15 cellular contexts compared by ENCODE assay signal in genomic region chr12:30357712-30358111, GRCh38.
DNase-seq lines count a peak whose midpoint lies in the region; ATAC-seq and TF ChIP-seq lines count a peak whose summit lies in the region.
"Had no signal": no experiment of that assay in that cellular context is flagged by ENCODE, and none has a peak within 500 bp of the region (broad histone marks: within the 10 kb centered on the region; RNA-seq: fewer than 3 reads in every experiment).

No MANE protein-coding gene starts in this region.

- no peaks in the 10 kb centered on the region for H3K27me3 ChIP-seq in heart right ventricle
- H3K27me3 ChIP-seq in neural progenitor cell: no peaks in the 10 kb centered on the region

- H3K27ac Mint-ChIP-seq in neural progenitor cell: no peak overlapping the region
- H3K27ac Mint-ChIP-seq: CD4-positive, CD25-positive, alpha-beta regulatory T cell had no signal

- H3K36me3 ChIP-seq in heart right ventricle (no peaks in the 10 kb centered on the region), neural progenitor cell (no peaks in the 10 kb centered on the region)

- TF ChIP-seq CTCF in heart right ventricle (IDR thresholded peaks at IDR 0.05) (no peak), neural progenitor cell (IDR thresholded peaks at IDR 0.05) (no peak)

- peaks cover 2% of the 10 kb centered on the region for H3K27me3 Mint-ChIP-seq in neural progenitor cell (ENCODE audit: insufficient read depth, low read depth)
- H3K27me3 Mint-ChIP-seq: CD4-positive, CD25-positive, alpha-beta regulatory T cell had no signal

- H3K9ac ChIP-seq in neural progenitor cell: no peak overlapping the region

- CTCF ChIA-PET in HEK293T (lab: Yijun Ruan, JAX): no interaction called here

- H3K4me2 ChIP-seq in neural progenitor cell: no peak overlapping the region
- H3K4me2 ChIP-seq: PC-9 had no signal

- POLR2A ChIA-PET in HEK293T (lab: Yijun Ruan, JAX): no interaction called here

- no peak overlapping the region for H3K4me3 ChIP-seq in heart right ventricle
- H3K4me3 ChIP-seq in neural progenitor cell: no peak overlapping the region
- H3K4me3 ChIP-seq: PC-9 had no signal

- no peaks in the 10 kb centered on the region for H3F3A ChIP-seq in neural progenitor cell (ENCODE audit: low read depth)

- H3K36me3 Mint-ChIP-seq in neural progenitor cell: no peaks in the 10 kb centered on the region
- H3K36me3 Mint-ChIP-seq: CD4-positive, CD25-positive, alpha-beta regulatory T cell had no signal

- WGBS in heart right ventricle, 2 donors: 49 to 56% methylated on average over 4 of the region's 4 CpGs

- peaks cover 4% of the 10 kb centered on the region for H3K4me1 Mint-ChIP-seq in neural progenitor cell
- H3K4me1 Mint-ChIP-seq: CD4-positive, CD25-positive, alpha-beta regulatory T cell had no signal

- peaks cover 0 to 9% (median 0%) of the 10 kb centered on the region in 9 donors for H3K4me1 ChIP-seq in heart right ventricle
- H3K4me1 ChIP-seq in neural progenitor cell: no peaks in the 10 kb centered on the region
- H3K4me1 ChIP-seq: Caco-2 had no signal

- H3K4me3 Mint-ChIP-seq in neural progenitor cell: no peak overlapping the region
- H3K4me3 Mint-ChIP-seq: CD4-positive, CD25-positive, alpha-beta regulatory T cell had no signal

- peak overlapping the region; percentile 72 for H2AFZ ChIP-seq in neural progenitor cell (replicated peaks)
- H2AFZ ChIP-seq: PC-9 had no signal

- H3K27ac ChIP-seq in heart right ventricle (peak overlapping the region in 6 of 10 donors; percentile 5 to 68 (median 29)), neural progenitor cell (no peak overlapping the region)
- H3K27ac ChIP-seq: HL-60, PC-9 had no signal

- intact Hi-C loops in heart right ventricle (cut with DNase I): no loop called here

- peak in 7 of 8 donors; percentile 28 to 78 (median 58) for ATAC-seq in heart right ventricle
- ATAC-seq in HG03432 (IDR thresholded peaks at IDR 0.05; ENCODE audit: unreplicated experiment): no peak
- ATAC-seq in GM21367 (IDR thresholded peaks at IDR 0.05; ENCODE audit: unreplicated experiment): no peak

- H3K9me3 Mint-ChIP-seq in neural progenitor cell: no peaks in the 10 kb centered on the region

- H3K79me2 ChIP-seq in neural progenitor cell (ENCODE audit: low read depth): no peaks in the 10 kb centered on the region

- H3K9me3 ChIP-seq in heart right ventricle (peaks cover 0 to 1% (median 0%) of the 10 kb centered on the region in 11 donors), neural progenitor cell (ENCODE audit: low read depth) (peaks cover 3% of the 10 kb centered on the region)
- H3K9me3 ChIP-seq: Caco-2 had no signal

- DNase-seq in MV-4-11 (lab: John Stamatoyannopoulos, UW) (peak; percentile 18), astrocyte of the hippocampus (ENCODE audit: low read depth, low spot score) (peak; percentile 1), heart right ventricle (no peak), neural progenitor cell (ENCODE audit: low spot score) (no peak), HEK293T (ENCODE audit: extremely low spot score) (no peak)
- DNase-seq: Caco-2; CD4-positive, CD25-positive, alpha-beta regulatory T cell; NCI-H1092; NCI-H146; NCI-H2081; NCI-H82; PC-9 had no signal

- no peaks in the 10 kb centered on the region for H4K20me1 ChIP-seq in neural progenitor cell (ENCODE audit: low read depth)

TF ChIP-seq in HEK293T, 16 proteins besides CTCF, POLR2A, EP300 and RAD21:
- TF ChIP-seq FOXA1 (IDR thresholded peaks at IDR 0.05) (no peak), SP1 (IDR thresholded peaks at IDR 0.05) (no peak)

Comparison
In these comparisons a context has a peak if more than half of its experiments do, and no peak if none do; other contexts are left out.
1. DNase-seq: peak in MV-4-11 (single experiment) and astrocyte of the hippocampus (single experiment); none in heart right ventricle (0 of 2), neural progenitor cell (single experiment) and HEK293T (single experiment).
2. ATAC-seq: peak in heart right ventricle (7 of 8); none in HG03432 (single experiment) and GM21367 (single experiment).